ENCODE assay signal across 16 cellular contexts in the genomic region with DNA sequence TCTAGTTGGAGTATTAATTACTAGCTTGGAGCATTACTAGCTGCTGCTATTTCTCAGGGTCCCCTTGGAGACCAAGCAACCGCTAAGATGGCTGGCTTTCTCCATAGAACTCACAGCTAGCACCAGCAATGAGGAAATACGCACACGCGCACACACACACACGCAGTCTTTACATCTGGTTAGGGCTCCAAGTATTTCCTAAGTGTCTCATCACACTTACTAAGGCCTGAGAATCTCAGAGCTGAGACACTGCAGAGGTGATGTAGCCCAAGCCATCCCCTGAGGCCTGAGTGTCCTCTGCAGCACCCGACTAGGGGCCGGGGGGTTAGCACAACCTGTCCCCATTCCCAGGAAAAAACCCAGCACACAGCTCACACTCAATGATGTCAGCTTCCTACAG. TPM values are rescaled to one million over a fixed set of nuclear protein-coding genes. Genes with fewer than 3 reads are reported as not detected.
A peak's percentile ranks its signal among the peaks of the same experiment; 100 is the strongest.
DNase-seq lines count a peak whose midpoint lies in the region; ATAC-seq, FAIRE-seq and TF ChIP-seq lines count a peak whose summit lies in the region.
"Had no signal": no experiment of that assay in that cellular context is flagged by ENCODE, and none has a peak within 500 bp of the region (broad histone marks: within the 10 kb centered on the region; RNA-seq: fewer than 3 reads in every experiment).

No MANE protein-coding gene starts in this region.

- CTCF ChIA-PET in activated CD4-positive, alpha-beta memory T cell treated with anti-CD3 and anti-CD28 coated beads for 36 hours (lab: Charles Lee): interaction anchor here (0.6 to 1.6 kb wide), 3 partner anchors 9 to 40 kb away, joined by 4 to 10 read pairs (median 5); no protein-coding TSS in a partner anchor
- CTCF ChIA-PET in activated CD4-positive, alpha-beta memory T cell treated with anti-CD3 and anti-CD28 coated beads, Interleukin-2, amount 10 ng/mL, durations not matched to agents 7 days and 5 days (lab: Charles Lee): no interaction called here

- H3K36me3 Mint-ChIP-seq in activated CD4-positive, alpha-beta memory T cell treated with anti-CD3 and anti-CD28 coated beads for 36 hours: peaks cover 11% of the 10 kb centered on the region
- peaks cover 45% of the 10 kb centered on the region for H3K36me3 Mint-ChIP-seq in activated CD4-positive, alpha-beta memory T cell treated with anti-CD3 and anti-CD28 coated beads, Interleukin-2, amount 10 ng/mL, durations not matched to agents 7 days and 5 days (ENCODE audit: low read depth)
- H3K36me3 Mint-ChIP-seq in T-helper 17 cell (ENCODE audit: low read depth): no peaks in the 10 kb centered on the region
- H3K36me3 Mint-ChIP-seq in stimulated activated memory B cell treated with anti-CD40 and anti-IgM and Interleukin-4, amounts not matched to agents 10 μg/mL and 1 μg/mL and 100 μg/mL, for 72 hours: peaks cover 34% of the 10 kb centered on the region

- ATAC-seq in T-helper 17 cell (peak; percentile 5), HG03280 (IDR thresholded peaks at IDR 0.05; ENCODE audit: unreplicated experiment) (no peak)
- ATAC-seq in stimulated activated memory B cell treated with anti-CD40 and anti-IgM and Interleukin-4, amounts not matched to agents 10 μg/mL and 1 μg/mL and 100 μg/mL, for 72 hours: no peak
- ATAC-seq: HepG2, Right ventricle myocardium inferior, upper lobe of right lung had no signal

- peak overlapping the region; percentile 95 for H3K27ac Mint-ChIP-seq in activated CD4-positive, alpha-beta memory T cell treated with anti-CD3 and anti-CD28 coated beads for 36 hours
- H3K27ac Mint-ChIP-seq in activated CD4-positive, alpha-beta memory T cell treated with anti-CD3 and anti-CD28 coated beads, Interleukin-2, amount 10 ng/mL, durations not matched to agents 7 days and 5 days: no peak overlapping the region
- peak overlapping the region; percentile 95 for H3K27ac Mint-ChIP-seq in T-helper 17 cell
- H3K27ac Mint-ChIP-seq in stimulated activated memory B cell treated with anti-CD40 and anti-IgM and Interleukin-4, amounts not matched to agents 10 μg/mL and 1 μg/mL and 100 μg/mL, for 72 hours: peak overlapping the region; percentile 94

- H3K4me3 ChIP-seq in fibroblast of mammary gland (ENCODE audit: control insufficient read depth, low read depth, low read length): no peak overlapping the region
- H3K4me3 ChIP-seq: heart right ventricle, upper lobe of right lung had no signal

- no peak for FAIRE-seq in GM19239 (lab: Jason Lieb, UNC)
- FAIRE-seq: A204.1, HepG2, small intestine had no signal

- H3K27me3 Mint-ChIP-seq in activated CD4-positive, alpha-beta memory T cell treated with anti-CD3 and anti-CD28 coated beads for 36 hours: no peaks in the 10 kb centered on the region
- H3K27me3 Mint-ChIP-seq in activated CD4-positive, alpha-beta memory T cell treated with anti-CD3 and anti-CD28 coated beads, Interleukin-2, amount 10 ng/mL, durations not matched to agents 7 days and 5 days: no peaks in the 10 kb centered on the region
- H3K27me3 Mint-ChIP-seq in T-helper 17 cell: no peaks in the 10 kb centered on the region
- no peaks in the 10 kb centered on the region for H3K27me3 Mint-ChIP-seq in stimulated activated memory B cell treated with anti-CD40 and anti-IgM and Interleukin-4, amounts not matched to agents 10 μg/mL and 1 μg/mL and 100 μg/mL, for 72 hours

- intact Hi-C loops in activated CD4-positive, alpha-beta memory T cell treated with anti-CD3 and anti-CD28 coated beads for 36 hours (cut with micrococcal nuclease): no loop called here

- POLR2A ChIA-PET in activated CD4-positive, alpha-beta memory T cell treated with anti-CD3 and anti-CD28 coated beads for 36 hours (lab: Charles Lee): interaction anchor here (1.5 to 2.2 kb wide), 2 partner anchors 18 to 33 kb away, joined by 5 read pairs; no protein-coding TSS in a partner anchor
- POLR2A ChIA-PET in activated CD4-positive, alpha-beta memory T cell treated with anti-CD3 and anti-CD28 coated beads, Interleukin-2, amount 10 ng/mL, durations not matched to agents 7 days and 5 days (lab: Charles Lee): interaction anchor here (0.9 to 1.1 kb wide), 3 partner anchors 10 to 40 kb away, joined by 3 read pairs; no protein-coding TSS in a partner anchor

- no peak overlapping the region for H3K4me3 Mint-ChIP-seq in activated CD4-positive, alpha-beta memory T cell treated with anti-CD3 and anti-CD28 coated beads for 36 hours
- no peak overlapping the region for H3K4me3 Mint-ChIP-seq in activated CD4-positive, alpha-beta memory T cell treated with anti-CD3 and anti-CD28 coated beads, Interleukin-2, amount 10 ng/mL, durations not matched to agents 7 days and 5 days
- H3K4me3 Mint-ChIP-seq in T-helper 17 cell: no peak overlapping the region
- H3K4me3 Mint-ChIP-seq in stimulated activated memory B cell treated with anti-CD40 and anti-IgM and Interleukin-4, amounts not matched to agents 10 μg/mL and 1 μg/mL and 100 μg/mL, for 72 hours: peak overlapping the region; percentile 31

- DNase-seq in activated CD4-positive, alpha-beta memory T cell treated with anti-CD3 and anti-CD28 coated beads for 36 hours: no peak
- no peak for DNase-seq in activated CD4-positive, alpha-beta memory T cell treated with anti-CD3 and anti-CD28 coated beads, Interleukin-2, amount 10 ng/mL, durations not matched to agents 7 days and 5 days
- DNase-seq in T-helper 17 cell: no peak
- peak; percentile 45 for DNase-seq in fibroblast of mammary gland (ENCODE audit: low read depth)
- no peak for DNase-seq in NCI-H1930 (lab: John Stamatoyannopoulos, UW)
- DNase-seq in GM19239 (ENCODE audit: insufficient read length, low spot score): no peak
- DNase-seq: heart right ventricle, NCI-H510A treated with DMSO at 0.1 percent for 48 hours, upper lobe of right lung had no signal

- no peaks in the 10 kb centered on the region for H3K9me3 ChIP-seq in T-helper 17 cell (ENCODE audit: control insufficient read depth, low read length, poor library complexity, severe bottlenecking)
- H3K9me3 ChIP-seq: heart right ventricle, neutrophil, upper lobe of right lung had no signal

- no peak for TF ChIP-seq CTCF in fibroblast of mammary gland (conservative IDR thresholded peaks at IDR 0.05; ENCODE audit: control insufficient read depth, insufficient read depth, low read depth, low read length)

- no peaks in the 10 kb centered on the region for H3K9me3 Mint-ChIP-seq in activated CD4-positive, alpha-beta memory T cell treated with anti-CD3 and anti-CD28 coated beads for 36 hours
- H3K9me3 Mint-ChIP-seq in activated CD4-positive, alpha-beta memory T cell treated with anti-CD3 and anti-CD28 coated beads, Interleukin-2, amount 10 ng/mL, durations not matched to agents 7 days and 5 days: no peaks in the 10 kb centered on the region
- no peaks in the 10 kb centered on the region for H3K9me3 Mint-ChIP-seq in stimulated activated memory B cell treated with anti-CD40 and anti-IgM and Interleukin-4, amounts not matched to agents 10 μg/mL and 1 μg/mL and 100 μg/mL, for 72 hours

- H3K4me1 Mint-ChIP-seq in activated CD4-positive, alpha-beta memory T cell treated with anti-CD3 and anti-CD28 coated beads for 36 hours (ENCODE audit: low read depth): peaks cover 89% of the 10 kb centered on the region
- H3K4me1 Mint-ChIP-seq in activated CD4-positive, alpha-beta memory T cell treated with anti-CD3 and anti-CD28 coated beads, Interleukin-2, amount 10 ng/mL, durations not matched to agents 7 days and 5 days: peaks cover 49% of the 10 kb centered on the region
- peaks cover 71% of the 10 kb centered on the region for H3K4me1 Mint-ChIP-seq in T-helper 17 cell
- peaks cover 89% of the 10 kb centered on the region for H3K4me1 Mint-ChIP-seq in stimulated activated memory B cell treated with anti-CD40 and anti-IgM and Interleukin-4, amounts not matched to agents 10 μg/mL and 1 μg/mL and 100 μg/mL, for 72 hours

RNA-seq across cellular contexts. Expression of gene ITPKB, which starts 42.5 kb away (rescaled TPM):
- 10 to 100 TPM; 37.5 to 38.5 TPM for total RNA-seq in activated CD4-positive, alpha-beta memory T cell treated with anti-CD3 and anti-CD28 coated beads for 36 hours
- total RNA-seq in activated CD4-positive, alpha-beta memory T cell treated with anti-CD3 and anti-CD28 coated beads, Interleukin-2, amount 10 ng/mL, durations not matched to agents 7 days and 5 days: 10 to 100 TPM; 43.6 to 44.4 TPM
- 100 to 1,000 TPM; 128 to 166 TPM for total RNA-seq in T-helper 17 cell
- total RNA-seq: HepG2 had no signal
